34 cellular contexts compared by ENCODE assay signal in the genomic region with DNA sequence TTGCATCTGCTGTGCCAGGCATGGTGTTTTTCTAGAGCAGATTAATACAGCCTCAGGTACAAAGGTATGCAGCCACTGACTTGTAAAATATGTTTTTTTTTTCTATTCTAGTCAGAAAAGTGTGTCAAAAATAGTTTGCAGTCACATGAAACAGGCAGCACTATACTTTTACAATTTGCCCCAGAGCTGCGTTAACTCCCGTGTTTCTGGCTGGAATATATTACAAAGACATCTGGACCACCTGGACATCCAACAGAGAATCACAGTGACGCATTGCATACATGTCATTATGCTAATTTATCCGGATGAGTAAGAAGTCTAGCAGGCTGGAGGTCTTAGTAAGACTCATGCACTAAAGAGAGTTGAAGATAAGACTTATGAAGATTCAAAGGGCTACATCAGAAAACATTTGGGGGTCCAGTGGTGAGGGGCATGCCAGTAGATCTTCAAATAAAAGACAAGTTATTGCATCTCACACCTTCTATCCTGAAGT. TPM values are rescaled to one million over a fixed set of nuclear protein-coding genes. Genes with fewer than 3 reads are reported as not detected.
"Had no signal": no experiment of that assay in that cellular context is flagged by ENCODE, and none has a peak within 500 bp of the region (broad histone marks: within the 10 kb centered on the region; RNA-seq: fewer than 3 reads in every experiment).

No MANE protein-coding gene starts in this region.

- FAIRE-seq: bronchial epithelial cell, colon had no signal

- H3K9me3 ChIP-seq: adrenal gland, ascending aorta, esophagus muscularis mucosa, heart right ventricle, left lung, mucosa of descending colon, right lobe of liver, thoracic aorta, uterus had no signal

- H3K27ac ChIP-seq: adrenal gland, ascending aorta, esophagus muscularis mucosa, heart right ventricle, left lung, right lobe of liver, thoracic aorta, uterus, VCaP had no signal

- ATAC-seq: heart right ventricle; left lung; mucosa of descending colon; right lobe of liver; stimulated activated effector memory CD8-positive, alpha-beta T cell treated with anti-CD3 and anti-CD28 coated beads, Interleukin-12 subunit alpha, Interleukin-12 subunit beta, amount 100 ng/mL, for 72 hours had no signal

- H3K36me3 ChIP-seq: adrenal gland, ascending aorta, esophagus muscularis mucosa, heart right ventricle, left lung, right lobe of liver, thoracic aorta, uterus had no signal

- H3K27me3 ChIP-seq: adrenal gland, ascending aorta, esophagus muscularis mucosa, heart right ventricle, left lung, right lobe of liver, uterus had no signal

- H3K4me1 ChIP-seq: adrenal gland, ascending aorta, esophagus muscularis mucosa, left lung, right lobe of liver, uterus had no signal

- H3K4me3 ChIP-seq: adrenal gland, ascending aorta, esophagus muscularis mucosa, heart right ventricle, left lung, lung, mucosa of descending colon, right lobe of liver, thoracic aorta, uterus had no signal

- DNase-seq: activated CD4-positive, alpha-beta memory T cell treated with anti-CD3 and anti-CD28 coated beads for 36 hours; activated CD4-positive, alpha-beta T cell treated with anti-CD3 and anti-CD28 coated beads for 4 hours; activated CD8-positive, alpha-beta memory T cell treated with anti-CD3 and anti-CD28 coated beads, Interleukin-2, amount 50 U/mL, for 4 hours; activated effector memory CD4-positive, alpha-beta T cell treated with anti-CD3 and anti-CD28 coated beads, Interleukin-2, amount 50 U/mL, for 16 hours; activated naive CD4-positive, alpha-beta T cell treated with anti-CD3 and anti-CD28 coated beads for 36 hours; activated naive CD8-positive, alpha-beta T cell treated with anti-CD3 and anti-CD28 coated beads for 36 hours; activated T-cell treated with anti-CD3 and anti-CD28 coated beads, Interleukin-2, amount 50 U/mL, for 1 hour; adrenal gland; dermis blood vessel endothelial cell; effector CD4-positive, alpha-beta T cell; foreskin melanocyte; heart right ventricle; left lung; mesendoderm; mucosa of descending colon; right lobe of liver; stimulated activated CD4-positive, alpha-beta T cell treated with anti-CD3 and anti-CD28 coated beads, Interleukin-4, amount 100 ng/mL, for 1 hour; uterus had no signal

RNA-seq across cellular contexts. Expression of a gene that starts 39.2 kb away (rescaled TPM):
- total RNA-seq: activated CD4-positive, alpha-beta memory T cell treated with anti-CD3 and anti-CD28 coated beads for 36 hours; activated CD8-positive, alpha-beta memory T cell treated with anti-CD3 and anti-CD28 coated beads for 36 hours; activated naive CD4-positive, alpha-beta T cell treated with anti-CD3 and anti-CD28 coated beads for 36 hours; activated naive CD8-positive, alpha-beta T cell treated with anti-CD3 and anti-CD28 coated beads for 36 hours; activated T-helper 1 cell treated with anti-CD3 and anti-CD28 coated beads, Interleukin-12 subunit alpha, Interleukin-12 subunit beta, Interleukin-2, Interleukin-4 antibody, amounts not matched to agents 30 ng/mL and 10 ng/mL and 1 ng/mL, durations not matched to agents 14 hours and 24 hours and 36 hours; ascending aorta; bronchial epithelial cell; dermis blood vessel endothelial cell; esophagus muscularis mucosa; glomerular endothelial cell; kidney epithelial cell; left lung; lung; mucosa of descending colon; osteocyte; progenitor cell of endocrine pancreas; renal cortical epithelial cell; subcutaneous adipose tissue; thoracic aorta; uterus had no signal
- polyA plus RNA-seq: lung had no signal
